ENCODE assay signal across 21 cellular contexts in the genomic region with DNA sequence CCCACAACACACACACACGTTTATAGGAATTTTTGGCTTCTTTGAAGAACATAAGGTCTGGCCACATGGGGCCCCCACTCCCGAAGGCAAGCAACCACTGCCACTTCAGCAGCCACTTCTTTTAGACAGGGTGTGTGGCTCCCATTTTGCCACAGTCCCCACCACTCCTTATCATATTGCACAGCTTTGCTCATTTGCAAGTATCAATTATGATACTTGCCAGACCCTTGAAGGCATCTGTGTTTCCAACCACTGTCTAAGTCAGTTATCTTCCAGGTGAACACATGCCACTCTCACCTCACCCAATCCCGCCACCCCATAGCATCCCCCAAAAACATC.
DNase-seq lines count a peak whose midpoint lies in the region; ATAC-seq and TF ChIP-seq lines count a peak whose summit lies in the region.
"Had no signal": no experiment of that assay in that cellular context is flagged by ENCODE, and none has a peak within 500 bp of the region (broad histone marks: within the 10 kb centered on the region; RNA-seq: fewer than 3 reads in every experiment).

No MANE protein-coding gene starts in this region.

- H3K79me2 ChIP-seq in neural progenitor cell (ENCODE audit: low read depth): no peaks in the 10 kb centered on the region

- no peaks in the 10 kb centered on the region for H3K36me3 ChIP-seq in neural progenitor cell
- H3K36me3 ChIP-seq: breast epithelium, gastroesophageal sphincter had no signal

- H3K9me3 ChIP-seq in neural progenitor cell (ENCODE audit: low read depth): no peaks in the 10 kb centered on the region
- H3K9me3 ChIP-seq: breast epithelium, gastroesophageal sphincter had no signal

- peaks cover 35% of the 10 kb centered on the region for H3K4me1 Mint-ChIP-seq in T-helper 1 cell treated with Interleukin-12 subunit alpha and Interleukin-12 subunit beta and Interleukin-4 antibody, amounts not matched to agents 30 μg/mL and 1 μg/mL, for 36 hours (ENCODE audit: low read depth)
- peaks cover 57% of the 10 kb centered on the region for H3K4me1 Mint-ChIP-seq in central memory CD8-positive, alpha-beta T cell
- peaks cover 65% of the 10 kb centered on the region for H3K4me1 Mint-ChIP-seq in neural progenitor cell

- H3K9ac ChIP-seq in neural progenitor cell: no peak overlapping the region

- no peaks in the 10 kb centered on the region for H3K9me3 Mint-ChIP-seq in T-helper 1 cell treated with Interleukin-12 subunit alpha and Interleukin-12 subunit beta and Interleukin-4 antibody, amounts not matched to agents 30 μg/mL and 1 μg/mL, for 36 hours
- no peaks in the 10 kb centered on the region for H3K9me3 Mint-ChIP-seq in central memory CD8-positive, alpha-beta T cell
- H3K9me3 Mint-ChIP-seq in neural progenitor cell: peaks cover 3% of the 10 kb centered on the region

- DNase-seq in T-helper 1 cell: no peak
- DNase-seq in NB4 (ENCODE audit: low read depth): peak; percentile 12
- DNase-seq in central memory CD8-positive, alpha-beta T cell (ENCODE audit: low spot score in 2 of 2): no peak
- no peak for DNase-seq in neural progenitor cell (ENCODE audit: low spot score)
- DNase-seq in KBM-7: no peak
- no peak for DNase-seq in DMS153 (lab: John Stamatoyannopoulos, UW)
- DNase-seq: activated CD4-positive, CD25-positive, alpha-beta regulatory T cell treated with anti-CD3 and anti-CD28 coated beads, Interleukin-2, amount 50 U/mL, for 72 hours; DMS 273 treated with DMSO at 0.1 percent for 48 hours; GF-D8; Kasumi-1; NCI-H1417 treated with DMSO at 0.1 percent for 48 hours; NCI-H2171; NCI-H69; OCI-M1; stimulated activated CD4-positive, alpha-beta T cell treated with anti-CD3 and anti-CD28 coated beads, Interleukin-2, amount 100 ng/mL, for 48 hours had no signal

- ATAC-seq in central memory CD8-positive, alpha-beta T cell (replicated peaks; ENCODE audit: extremely low read depth, poor library complexity, severe bottlenecking): no peak
- ATAC-seq in GM21528 (IDR thresholded peaks at IDR 0.05; ENCODE audit: low FRiP score, unreplicated experiment): no peak
- ATAC-seq: gastroesophageal sphincter had no signal

- H3K36me3 Mint-ChIP-seq in T-helper 1 cell treated with Interleukin-12 subunit alpha and Interleukin-12 subunit beta and Interleukin-4 antibody, amounts not matched to agents 30 μg/mL and 1 μg/mL, for 36 hours (ENCODE audit: low read depth): peaks cover 33% of the 10 kb centered on the region
- peaks cover 23% of the 10 kb centered on the region for H3K36me3 Mint-ChIP-seq in central memory CD8-positive, alpha-beta T cell (ENCODE audit: insufficient read depth)
- peaks cover 6% of the 10 kb centered on the region for H3K36me3 Mint-ChIP-seq in neural progenitor cell

- TF ChIP-seq CTCF in NB4 (IDR thresholded peaks at IDR 0.05; ENCODE audit: low read depth, low read length) (no peak), neural progenitor cell (IDR thresholded peaks at IDR 0.05) (no peak)

- H4K20me1 ChIP-seq in neural progenitor cell (ENCODE audit: low read depth): no peaks in the 10 kb centered on the region

- no peak overlapping the region for H3K4me3 Mint-ChIP-seq in T-helper 1 cell treated with Interleukin-12 subunit alpha and Interleukin-12 subunit beta and Interleukin-4 antibody, amounts not matched to agents 30 μg/mL and 1 μg/mL, for 36 hours
- peak overlapping the region; percentile 51 for H3K4me3 Mint-ChIP-seq in central memory CD8-positive, alpha-beta T cell
- H3K4me3 Mint-ChIP-seq in neural progenitor cell: peak overlapping the region; percentile 46

- no peaks in the 10 kb centered on the region for H3K27me3 ChIP-seq in neural progenitor cell
- H3K27me3 ChIP-seq: breast epithelium, gastroesophageal sphincter had no signal

- H3K27ac Mint-ChIP-seq in T-helper 1 cell treated with Interleukin-12 subunit alpha and Interleukin-12 subunit beta and Interleukin-4 antibody, amounts not matched to agents 30 μg/mL and 1 μg/mL, for 36 hours: peak overlapping the region; percentile 41
- peak overlapping the region; percentile 84 for H3K27ac Mint-ChIP-seq in central memory CD8-positive, alpha-beta T cell (ENCODE audit: low read depth)
- H3K27ac Mint-ChIP-seq in neural progenitor cell: peak overlapping the region; percentile 84

- in situ Hi-C loops in KBM-7 (cut with MboI; ENCODE audit: low pct_unique_long_range_greater_than_20kb, low sequenced_read_pairs): no loop called here

- H3K27ac ChIP-seq in neural progenitor cell: no peak overlapping the region
- H3K27ac ChIP-seq: 22Rv1, gastroesophageal sphincter had no signal

- no peak overlapping the region for H3K4me2 ChIP-seq in neural progenitor cell

- no peak overlapping the region for H2AFZ ChIP-seq in neural progenitor cell (replicated peaks)

- no peaks in the 10 kb centered on the region for H3K27me3 Mint-ChIP-seq in T-helper 1 cell treated with Interleukin-12 subunit alpha and Interleukin-12 subunit beta and Interleukin-4 antibody, amounts not matched to agents 30 μg/mL and 1 μg/mL, for 36 hours (ENCODE audit: low read depth)
- H3K27me3 Mint-ChIP-seq in central memory CD8-positive, alpha-beta T cell: no peaks in the 10 kb centered on the region
- H3K27me3 Mint-ChIP-seq in neural progenitor cell (ENCODE audit: insufficient read depth, low read depth): peaks cover 11% of the 10 kb centered on the region

- no peak for TF ChIP-seq POLR2A in NB4 (IDR thresholded peaks at IDR 0.05; ENCODE audit: extremely low read depth, insufficient read length)

- H3K4me3 ChIP-seq in NB4 (ENCODE audit: low read depth, low read length) (no peak overlapping the region), neural progenitor cell (no peak overlapping the region)
- H3K4me3 ChIP-seq: breast epithelium, gastroesophageal sphincter, skin epidermis had no signal

- H3K4me1 ChIP-seq in neural progenitor cell: peaks cover 22% of the 10 kb centered on the region

- peaks cover 10% of the 10 kb centered on the region for H3F3A ChIP-seq in neural progenitor cell (ENCODE audit: low read depth)
